In the genomic region with DNA sequence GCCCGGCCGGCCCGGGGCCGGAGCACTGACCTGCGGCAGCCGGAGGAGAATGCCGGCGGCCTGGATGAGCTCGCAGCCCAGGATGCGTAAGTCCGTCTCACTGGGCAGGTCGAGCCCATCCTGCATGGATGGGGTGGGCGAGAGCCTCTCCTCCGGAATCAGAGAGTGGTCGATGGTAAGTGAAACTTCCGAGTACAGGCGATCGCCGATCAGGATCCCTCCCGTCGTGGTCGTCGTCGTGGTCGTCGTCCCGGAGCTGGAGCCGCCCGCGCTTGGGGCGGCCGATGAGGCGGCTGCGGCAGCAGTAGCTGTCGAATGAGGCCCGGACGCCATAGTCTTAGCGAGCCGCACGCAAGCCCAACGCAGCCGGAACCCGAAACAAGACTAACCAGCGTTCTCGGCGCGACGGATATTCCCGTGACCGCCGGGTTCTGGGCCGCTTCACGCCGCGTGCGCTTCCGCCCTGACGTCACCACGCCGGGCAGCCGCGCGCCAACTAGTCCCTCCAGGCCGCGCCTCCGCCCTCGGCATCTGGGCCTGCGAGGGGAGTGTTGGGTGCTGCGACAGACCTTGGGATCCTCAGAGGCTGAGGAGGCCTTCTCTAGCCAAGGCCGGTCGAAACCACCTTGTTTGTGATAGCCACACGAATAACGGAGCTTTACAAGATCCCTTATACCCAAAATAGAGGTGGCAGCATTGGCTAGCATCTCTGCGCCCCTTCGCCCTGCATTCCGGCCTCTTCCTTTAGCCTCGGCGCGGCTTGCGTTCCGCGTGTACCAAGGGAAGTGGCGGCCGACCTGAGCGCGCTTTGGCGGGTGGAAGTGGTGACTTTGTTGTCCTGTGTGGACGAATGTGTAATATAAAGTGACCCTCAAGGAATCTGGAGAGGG, we compare ENCODE assay signal across 8 cellular contexts. TPM values are rescaled to one million over a fixed set of nuclear protein-coding genes. Genes with fewer than 3 reads are reported as not detected.
A peak's percentile ranks its signal among the peaks of the same experiment; 100 is the strongest.
DNase-seq lines count a peak whose midpoint lies in the region; ATAC-seq and TF ChIP-seq lines count a peak whose summit lies in the region.

A gene (minus strand): TSS at position 386 of the 890 bp plus-strand sequence. CDS start 53 bp downstream, at position 333.

- 1 to 2% methylated on average over 88 of the region's 88 CpGs for WGBS in ectodermal cell, 2 experiments

- H3K36me3 ChIP-seq in ectodermal cell (ENCODE audit: control insufficient read depth, insufficient read depth, low read length) (peaks cover 23% of the 10 kb centered on the region), lower lobe of right lung (peaks cover 39% of the 10 kb centered on the region)

- TF ChIP-seq CTCF in GM20000 (IDR thresholded peaks at IDR 0.05; ENCODE audit: extremely low read depth, missing control alignments): no peak
- no peak for TF ChIP-seq CTCF in lower lobe of right lung (IDR thresholded peaks at IDR 0.05)

- H3K27me3 ChIP-seq in ectodermal cell (ENCODE audit: control insufficient read depth, insufficient read depth, low read length, poor library complexity, severe bottlenecking): no peaks in the 10 kb centered on the region
- no peaks in the 10 kb centered on the region for H3K27me3 ChIP-seq in lower lobe of right lung (ENCODE audit: low read depth)

- intact Hi-C loops in lower lobe of right lung (cut with DNase I): no loop called here

- peak; percentile 96 for DNase-seq in COLO668 (lab: John Stamatoyannopoulos, UW; ENCODE audit: unreplicated experiment)
- DNase-seq in GM20000 (ENCODE audit: low spot score): peak; percentile 91
- DNase-seq in HS-5 (ENCODE audit: low read depth): peak; percentile 84
- DNase-seq in NK-92 (lab: John Stamatoyannopoulos, UW; ENCODE audit: unreplicated experiment): peak; percentile 49
- DNase-seq in activated CD8-positive, alpha-beta memory T cell treated with anti-CD3 and anti-CD28 coated beads for 1 hour (ENCODE audit: extremely low read depth in 1 of 2, low read depth in 1 of 2): peak; percentile 87 to 94
- peak; percentile 98 for DNase-seq in lower lobe of right lung
- DNase-seq in stimulated activated CD4-positive, alpha-beta T cell treated with anti-CD3 and anti-CD28 coated beads, TNF-alpha, amount 100 ng/mL, for 1 hour (ENCODE audit: low read depth in 3 of 3, low spot score in 1 of 3): peak; percentile 90 to 92 (median 92)

- H3K9me3 ChIP-seq in ectodermal cell (ENCODE audit: control insufficient read depth, low read length): no peaks in the 10 kb centered on the region
- no peaks in the 10 kb centered on the region for H3K9me3 ChIP-seq in lower lobe of right lung

- peak within 1 kb of the TSS; percentile 95 for H3K4me3 ChIP-seq in ectodermal cell (ENCODE audit: insufficient read depth, low read depth, low read length)
- peak within 1 kb of the TSS; percentile 83 for H3K4me3 ChIP-seq in lower lobe of right lung

- H3K27ac ChIP-seq in ectodermal cell (ENCODE audit: insufficient read depth, low read depth, low read length, poor library complexity, severe bottlenecking): peak within 1 kb of the TSS; percentile 97
- H3K27ac ChIP-seq in lower lobe of right lung: peak within 1 kb of the TSS; percentile 100

- ATAC-seq in lower lobe of right lung: peak; percentile 94 to 98

- H3K4me1 ChIP-seq in ectodermal cell (ENCODE audit: control insufficient read depth, insufficient read depth, low read length): peaks cover 18% of the 10 kb centered on the region
- H3K4me1 ChIP-seq in lower lobe of right lung: peaks cover 51% of the 10 kb centered on the region

RNA-seq across cellular contexts. Expression of the gene that starts here (rescaled TPM):
- polyA plus RNA-seq in ectodermal cell (2013, experiment 1 of 4): 95.9 TPM
- polyA plus RNA-seq in ectodermal cell (2013, experiment 2 of 4): 102 TPM
- 98.9 TPM for polyA plus RNA-seq in ectodermal cell (2013, experiment 3 of 4)
- 101 TPM for polyA plus RNA-seq in ectodermal cell (2013, experiment 4 of 4)
- 133 TPM for total RNA-seq in lower lobe of right lung

Comparison
In these comparisons a context has a peak if more than half of its experiments do, and no peak if none do; other contexts are left out.
1. Peak in every context shown above with its lines: DNase-seq, ATAC-seq, H3K4me3 ChIP-seq and H3K27ac ChIP-seq.